Comparison of ENCODE assay signal across 26 cellular contexts in genomic region chr7:112874909-112875308, GRCh38.
"Had no signal": no experiment of that assay in that cellular context is flagged by ENCODE, and none has a peak within 500 bp of the region (broad histone marks: within the 10 kb centered on the region; RNA-seq: fewer than 3 reads in every experiment).

No MANE protein-coding gene starts in this region.

- H3K4me3 Mint-ChIP-seq: activated T-cell treated with anti-CD3 and anti-CD28 coated beads, Interleukin-2, amount 50 U/mL, for 72 hours; effector memory CD8-positive, alpha-beta T cell; memory B cell; natural killer cell; stimulated activated naive B cell treated with anti-CD40 and anti-IgM and Interleukin-4, amounts not matched to agents 10 μg/mL and 1 μg/mL and 100 μg/mL, for 72 hours; T-helper 17 cell had no signal

- H3K36me3 ChIP-seq: adrenal gland, brain microvascular endothelial cell, gastroesophageal sphincter, thyroid gland, WERI-Rb-1 had no signal

- H3K27me3 Mint-ChIP-seq: effector memory CD8-positive, alpha-beta T cell; memory B cell; stimulated activated naive B cell treated with anti-CD40 and anti-IgM and Interleukin-4, amounts not matched to agents 10 μg/mL and 1 μg/mL and 100 μg/mL, for 72 hours; T-helper 17 cell had no signal

- H3K27me3 ChIP-seq: adrenal gland, brain microvascular endothelial cell, gastroesophageal sphincter, stomach, thyroid gland had no signal

- H3K9me3 Mint-ChIP-seq: activated naive CD4-positive, alpha-beta T cell treated with anti-CD3 and anti-CD28 coated beads, Interleukin-2, amount 50 U/mL, for 72 hours; activated T-cell treated with anti-CD3 and anti-CD28 coated beads, Interleukin-2, amount 50 U/mL, for 72 hours; effector memory CD8-positive, alpha-beta T cell; memory B cell; natural killer cell had no signal

- DNase-seq: activated CD4-positive, alpha-beta T cell treated with anti-CD3 and anti-CD28 coated beads for 1 hour; activated CD4-positive, alpha-beta T cell treated with anti-CD3 and anti-CD28 coated beads, Interleukin-2, amount 50 U/mL, for 1 hour; activated naive CD4-positive, alpha-beta T cell; activated T-cell treated with anti-CD3 and anti-CD28 coated beads for 4 hours; activated T-cell treated with anti-CD3 and anti-CD28 coated beads, Interleukin-2, amount 50 U/mL, for 72 hours; adrenal gland; aorta; brain microvascular endothelial cell; effector memory CD8-positive, alpha-beta T cell; erythroblast; head of caudate nucleus; hippocampal formation; natural killer cell; right cardiac atrium; stimulated activated CD4-positive, alpha-beta T cell treated with anti-CD3 and anti-CD28 coated beads, Interleukin-15, amount 100 ng/mL, for 24 hours; stimulated activated CD4-positive, alpha-beta T cell treated with anti-CD3 and anti-CD28 coated beads, Interleukin-2, amount 100 ng/mL, for 24 hours; stimulated activated naive B cell treated with anti-CD40 and anti-IgM and Interleukin-4, amounts not matched to agents 10 μg/mL and 1 μg/mL and 100 μg/mL, for 72 hours; stomach; T-helper 17 cell; T1000; thyroid gland; WERI-Rb-1 had no signal

- H3K27ac ChIP-seq: adrenal gland, brain microvascular endothelial cell, coronary artery, gastroesophageal sphincter, stomach, thyroid gland, WERI-Rb-1 had no signal

- H3K9me3 ChIP-seq: adrenal gland, gastroesophageal sphincter, stomach, thyroid gland had no signal

- H3K4me3 ChIP-seq: adrenal gland, coronary artery, gastroesophageal sphincter, stomach, thyroid gland had no signal

- ATAC-seq: activated naive CD4-positive, alpha-beta T cell treated with anti-CD3 and anti-CD28 coated beads, Interleukin-2, amount 50 U/mL, for 72 hours; activated T-cell treated with anti-CD3 and anti-CD28 coated beads, Interleukin-2, amount 50 U/mL, for 72 hours; effector memory CD8-positive, alpha-beta T cell; gastroesophageal sphincter; natural killer cell; right cardiac atrium; T-helper 17 cell had no signal

- H3K36me3 Mint-ChIP-seq: activated naive CD4-positive, alpha-beta T cell treated with anti-CD3 and anti-CD28 coated beads, Interleukin-2, amount 50 U/mL, for 72 hours; natural killer cell had no signal

- H3K4me1 ChIP-seq: gastroesophageal sphincter had no signal

- H3K27ac Mint-ChIP-seq: activated T-cell treated with anti-CD3 and anti-CD28 coated beads, Interleukin-2, amount 50 U/mL, for 72 hours; effector memory CD8-positive, alpha-beta T cell; stimulated activated naive B cell treated with anti-CD40 and anti-IgM and Interleukin-4, amounts not matched to agents 10 μg/mL and 1 μg/mL and 100 μg/mL, for 72 hours; T-helper 17 cell had no signal
